Comparison of ENCODE assay signal across 2 cellular contexts in the genomic region with DNA sequence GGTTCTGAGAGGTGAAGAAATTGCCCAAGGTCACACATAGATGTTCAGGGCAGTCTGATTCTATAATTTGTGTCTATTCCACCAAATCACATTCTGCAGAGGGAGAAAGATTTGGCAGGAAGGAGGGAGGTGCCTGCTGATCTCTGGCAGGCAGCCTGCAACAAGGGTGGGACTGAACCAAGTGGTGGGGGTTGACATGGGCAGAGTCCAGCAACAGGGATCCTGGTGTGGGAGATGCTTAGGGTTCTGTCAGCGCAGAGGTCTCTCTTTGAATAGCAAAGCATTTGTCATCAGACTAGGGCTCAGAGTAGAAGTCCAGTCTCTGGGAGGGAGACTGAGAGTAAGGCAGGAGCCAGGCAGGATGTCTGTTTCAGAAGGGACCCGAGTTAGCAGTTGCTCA.
TF ChIP-seq lines count a peak whose summit lies in the region.

No MANE protein-coding gene starts in this region.

TF ChIP-seq in HEK293, 187 proteins besides CTCF, POLR2A, EP300 and RAD21 (continued from another document):
- TF ChIP-seq, protein P1, sequence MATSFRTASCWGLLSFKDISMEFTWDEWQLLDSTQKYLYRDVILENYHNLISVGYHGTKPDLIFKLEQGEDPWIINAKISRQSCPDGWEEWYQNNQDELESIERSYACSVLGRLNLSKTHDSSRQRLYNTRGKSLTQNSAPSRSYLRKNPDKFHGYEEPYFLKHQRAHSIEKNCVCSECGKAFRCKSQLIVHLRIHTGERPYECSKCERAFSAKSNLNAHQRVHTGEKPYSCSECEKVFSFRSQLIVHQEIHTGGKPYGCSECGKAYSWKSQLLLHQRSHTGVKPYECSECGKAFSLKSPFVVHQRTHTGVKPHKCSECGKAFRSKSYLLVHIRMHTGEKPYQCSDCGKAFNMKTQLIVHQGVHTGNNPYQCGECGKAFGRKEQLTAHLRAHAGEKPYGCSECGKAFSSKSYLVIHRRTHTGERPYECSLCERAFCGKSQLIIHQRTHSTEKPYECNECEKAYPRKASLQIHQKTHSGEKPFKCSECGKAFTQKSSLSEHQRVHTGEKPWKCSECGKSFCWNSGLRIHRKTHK (tag by site-specific recombination; IDR thresholded peaks at IDR 0.05), result no peak

TF ChIP-seq in SK-N-SH treated with all-trans-retinoic acid at 6 μM for 48 hours, 23 proteins besides CTCF, POLR2A, EP300 and RAD21 (continued from another document):
- TF ChIP-seq, protein P2, sequence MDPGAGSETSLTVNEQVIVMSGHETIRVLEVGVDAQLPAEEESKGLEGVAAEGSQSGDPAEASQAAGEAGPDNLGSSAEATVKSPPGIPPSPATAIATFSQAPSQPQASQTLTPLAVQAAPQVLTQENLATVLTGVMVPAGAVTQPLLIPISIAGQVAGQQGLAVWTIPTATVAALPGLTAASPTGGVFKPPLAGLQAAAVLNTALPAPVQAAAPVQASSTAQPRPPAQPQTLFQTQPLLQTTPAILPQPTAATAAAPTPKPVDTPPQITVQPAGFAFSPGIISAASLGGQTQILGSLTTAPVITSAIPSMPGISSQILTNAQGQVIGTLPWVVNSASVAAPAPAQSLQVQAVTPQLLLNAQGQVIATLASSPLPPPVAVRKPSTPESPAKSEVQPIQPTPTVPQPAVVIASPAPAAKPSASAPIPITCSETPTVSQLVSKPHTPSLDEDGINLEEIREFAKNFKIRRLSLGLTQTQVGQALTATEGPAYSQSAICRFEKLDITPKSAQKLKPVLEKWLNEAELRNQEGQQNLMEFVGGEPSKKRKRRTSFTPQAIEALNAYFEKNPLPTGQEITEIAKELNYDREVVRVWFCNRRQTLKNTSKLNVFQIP (CRISPR knock-in tag; IDR thresholded peaks at IDR 0.05; ENCODE audit: borderline replicate concordance, low read depth), result no peak
- TF ChIP-seq ISL1 (CRISPR knock-in tag; IDR thresholded peaks at IDR 0.05) (no peak), BACH2 (CRISPR knock-in tag; IDR thresholded peaks at IDR 0.05; ENCODE audit: borderline replicate concordance) (no peak), SNAI2 (CRISPR knock-in tag; IDR thresholded peaks at IDR 0.05) (no peak), ZNF565 (CRISPR knock-in tag; conservative IDR thresholded peaks at IDR 0.05; ENCODE audit: low read depth) (no peak), TOX (CRISPR knock-in tag; IDR thresholded peaks at IDR 0.05; ENCODE audit: borderline replicate concordance) (no peak), RARB (CRISPR knock-in tag; IDR thresholded peaks at IDR 0.05) (no peak), GLIS3 (CRISPR knock-in tag; IDR thresholded peaks at IDR 0.05) (no peak)
